Comparison of ENCODE assay signal across 1 cellular context in genomic region chr5:170416526-170416925, GRCh38.
TF ChIP-seq lines count a peak whose summit lies in the region.

No MANE protein-coding gene starts in this region.

TF ChIP-seq in H1, 55 proteins besides CTCF, POLR2A, EP300 and RAD21 (continued from another document):
- TF ChIP-seq JUN (IDR thresholded peaks at IDR 0.05; ENCODE audit: low read depth, low read length) (no peak), ASH2L (IDR thresholded peaks at IDR 0.05; ENCODE audit: low read length) (no peak), YY1 (IDR thresholded peaks at IDR 0.05; ENCODE audit: low read depth, low read length) (no peak), SP1 (IDR thresholded peaks at IDR 0.05; ENCODE audit: low read depth, low read length) (no peak), CHD1 (IDR thresholded peaks at IDR 0.05; ENCODE audit: low read depth, low read length) (no peak), CBX5 (IDR thresholded peaks at IDR 0.05; ENCODE audit: low read depth, low read length) (no peak), ZNF274 (IDR thresholded peaks at IDR 0.05; ENCODE audit: borderline replicate concordance, extremely low read depth, low read length) (no peak), SIN3A (conservative IDR thresholded peaks at IDR 0.05 in 1 of 2, IDR thresholded peaks at IDR 0.05 in 1 of 2; ENCODE audit: low read depth in 1 of 2, low read length in 2 of 2) (no peak), RFX5 (IDR thresholded peaks at IDR 0.05; ENCODE audit: borderline replicate concordance, low read depth, low read length) (no peak), KDM1A (IDR thresholded peaks at IDR 0.05; ENCODE audit: borderline replicate concordance, low read length) (no peak), SP4 (IDR thresholded peaks at IDR 0.05; ENCODE audit: low read length) (no peak)
